15 cellular contexts compared by ENCODE assay signal in genomic region chr3:52393959-52394670, GRCh38. TPM values are rescaled to one million over a fixed set of nuclear protein-coding genes. Genes with fewer than 3 reads are reported as not detected.
DNase-seq lines count a peak whose midpoint lies in the region; ATAC-seq and TF ChIP-seq lines count a peak whose summit lies in the region.
"Had no signal": no experiment of that assay in that cellular context is flagged by ENCODE, and none has a peak within 500 bp of the region (broad histone marks: within the 10 kb centered on the region; RNA-seq: fewer than 3 reads in every experiment).

No MANE protein-coding gene starts in this region.

- H3K27ac Mint-ChIP-seq in neural crest cell (ENCODE audit: unreplicated experiment) = peak overlapping the region; percentile 21
- H3K27ac Mint-ChIP-seq: B cell; CD4-positive, alpha-beta T cell; IgD-negative memory B cell had no signal

- no peaks in the 10 kb centered on the region for H3K9me3 ChIP-seq in RWPE2 (ENCODE audit: severe bottlenecking)

- TF ChIP-seq CTCF in RWPE2 (IDR thresholded peaks at IDR 0.05; ENCODE audit: poor library complexity, severe bottlenecking) (no peak), neural crest cell (conservative IDR thresholded peaks at IDR 0.05) (no peak)

- H3K4me1 ChIP-seq in RWPE2 (ENCODE audit: insufficient read depth, poor library complexity, severe bottlenecking) = no peaks in the 10 kb centered on the region

- no peak overlapping the region for H3K4me3 Mint-ChIP-seq in neural crest cell
- H3K4me3 Mint-ChIP-seq: B cell; CD4-positive, alpha-beta T cell; H9; IgD-negative memory B cell had no signal

- H3K9me3 Mint-ChIP-seq in neural crest cell = no peaks in the 10 kb centered on the region
- H3K9me3 Mint-ChIP-seq: CD4-positive, alpha-beta T cell; H9; IgD-negative memory B cell had no signal

- no peaks in the 10 kb centered on the region for H3K36me3 ChIP-seq in RWPE2 (ENCODE audit: low read depth)

- no peaks in the 10 kb centered on the region for H3K36me3 Mint-ChIP-seq in neural crest cell (ENCODE audit: low read depth)

- DNase-seq in HEK293T (ENCODE audit: extremely low spot score) = no peak
- DNase-seq in RWPE2 (ENCODE audit: low spot score) = peak; percentile 42
- no peak for DNase-seq in neural crest cell (ENCODE audit: low read depth, low spot score)
- DNase-seq in stimulated activated CD4-positive, alpha-beta T cell treated with anti-CD3 and anti-CD28 coated beads, Interleukin-4, amount 100 ng/mL, for 4 hours = no peak
- DNase-seq: Calu3; CD4-positive, alpha-beta T cell; H9; NCI-H2029; NCI-H2171 treated with DMSO at 0.1 percent for 48 hours; NCI-H774; PC-9 had no signal

- no peaks in the 10 kb centered on the region for H3K4me1 Mint-ChIP-seq in neural crest cell
- H3K4me1 Mint-ChIP-seq: B cell, H9, IgD-negative memory B cell had no signal

- POLR2A ChIA-PET in HEK293T (lab: Yijun Ruan, JAX) = no interaction called here

- H3K4me3 ChIP-seq in RWPE2 (ENCODE audit: severe bottlenecking) = no peak overlapping the region
- H3K4me3 ChIP-seq: PC-9 had no signal

- H3K27me3 Mint-ChIP-seq in neural crest cell (ENCODE audit: low read depth) = no peaks in the 10 kb centered on the region
- H3K27me3 Mint-ChIP-seq: B cell; CD4-positive, alpha-beta T cell; IgD-negative memory B cell had no signal

- no peaks in the 10 kb centered on the region for H3K27me3 ChIP-seq in RWPE2 (ENCODE audit: insufficient read depth, poor library complexity, severe bottlenecking)

- no peak overlapping the region for H3K27ac ChIP-seq in RWPE2 (ENCODE audit: poor library complexity, severe bottlenecking)
- H3K27ac ChIP-seq: PC-9 had no signal

- ATAC-seq in RWPE2 (ENCODE audit: low read depth) (no peak), GM19463 (IDR thresholded peaks at IDR 0.05; ENCODE audit: unreplicated experiment) (no peak)

- CTCF ChIA-PET in HEK293T (lab: Yijun Ruan, JAX) = no interaction called here

TF ChIP-seq in HEK293T, 16 proteins besides CTCF, POLR2A, EP300 and RAD21:
- TF ChIP-seq, protein P1, sequence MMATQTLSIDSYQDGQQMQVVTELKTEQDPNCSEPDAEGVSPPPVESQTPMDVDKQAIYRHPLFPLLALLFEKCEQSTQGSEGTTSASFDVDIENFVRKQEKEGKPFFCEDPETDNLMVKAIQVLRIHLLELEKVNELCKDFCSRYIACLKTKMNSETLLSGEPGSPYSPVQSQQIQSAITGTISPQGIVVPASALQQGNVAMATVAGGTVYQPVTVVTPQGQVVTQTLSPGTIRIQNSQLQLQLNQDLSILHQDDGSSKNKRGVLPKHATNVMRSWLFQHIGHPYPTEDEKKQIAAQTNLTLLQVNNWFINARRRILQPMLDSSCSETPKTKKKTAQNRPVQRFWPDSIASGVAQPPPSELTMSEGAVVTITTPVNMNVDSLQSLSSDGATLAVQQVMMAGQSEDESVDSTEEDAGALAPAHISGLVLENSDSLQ (IDR thresholded peaks at IDR 0.05) = no peak
- 0 out of 2 replicates have a peak, but pooled peaks have one; percentile 50 for TF ChIP-seq HDGF (IDR thresholded peaks at IDR 0.05; ENCODE audit: borderline replicate concordance)

RNA-seq across cellular contexts. Expression of gene BAP1, which starts 15.7 kb away (rescaled TPM):
- total RNA-seq in neural crest cell = 123 and 125 TPM in 2 replicates

RNA-seq across cellular contexts. Expression of gene PHF7, which starts 16.3 kb away (rescaled TPM):
- total RNA-seq in neural crest cell = 8.5 and 9.9 TPM in 2 replicates

RNA-seq across cellular contexts. Expression of gene SEMA3G, which starts 50.8 kb away (rescaled TPM):
- 4.1 and 5.2 TPM in 2 replicates for total RNA-seq in neural crest cell
- total RNA-seq: LHCN-M2 had no signal

RNA-seq across cellular contexts. Expression of gene TNNC1, which starts 59.7 kb away (rescaled TPM):
- total RNA-seq in neural crest cell = 0.45 TPM in 1 of 2 replicates, not detected in the other
